15 cellular contexts compared by ENCODE assay signal in genomic region chr1:86227026-86227425, GRCh38.
"Had no signal": no experiment of that assay in that cellular context is flagged by ENCODE, and none has a peak within 500 bp of the region (broad histone marks: within the 10 kb centered on the region; RNA-seq: fewer than 3 reads in every experiment).

No MANE protein-coding gene starts in this region.

- ATAC-seq: activated CD4-positive, CD25-positive, alpha-beta regulatory T cell treated with anti-CD3 and anti-CD28 coated beads, Interleukin-2, amount 50 U/mL, for 24 hours; body of pancreas; left lobe of liver; naive thymus-derived CD8-positive, alpha-beta T cell; stimulated activated naive B cell treated with anti-CD40 and anti-IgM and Interleukin-4, amounts not matched to agents 10 μg/mL and 1 μg/mL and 100 μg/mL, for 72 hours; upper lobe of right lung had no signal

- H3K27ac Mint-ChIP-seq: activated naive CD4-positive, alpha-beta T cell treated with anti-CD3 and anti-CD28 coated beads for 36 hours; activated T-helper 2 cell treated with anti-CD3 and anti-CD28 coated beads, Interferon-gamma antibody, Interleukin-2, Interleukin-4, amounts not matched to agents 10 μg/mL and 5 μg/mL and 100 μg/mL, durations not matched to agents 14 hours and 24 hours and 36 hours; naive thymus-derived CD8-positive, alpha-beta T cell; stimulated activated naive B cell treated with anti-CD40 and anti-IgM and Interleukin-4, amounts not matched to agents 10 μg/mL and 1 μg/mL and 100 μg/mL, for 72 hours had no signal

- H3K27ac ChIP-seq: body of pancreas, colonic mucosa, suprapubic skin, upper lobe of right lung had no signal

- H3K4me1 Mint-ChIP-seq: naive thymus-derived CD8-positive, alpha-beta T cell had no signal

- DNase-seq: activated naive CD4-positive, alpha-beta T cell treated with anti-CD3 and anti-CD28 coated beads for 36 hours; body of pancreas; central memory CD4-positive, alpha-beta T cell; colonic mucosa; naive thymus-derived CD8-positive, alpha-beta T cell; posterior cingulate gyrus; retina; stimulated activated CD4-positive, alpha-beta T cell treated with anti-CD3 and anti-CD28 coated beads, Interleukin-15, amount 100 ng/mL, for 24 hours; stimulated activated CD4-positive, alpha-beta T cell treated with anti-CD3 and anti-CD28 coated beads, Interleukin-4, amount 100 ng/mL, for 1 hour; stimulated activated naive B cell treated with anti-CD40 and anti-IgM and Interleukin-4, amounts not matched to agents 10 μg/mL and 1 μg/mL and 100 μg/mL, for 72 hours; upper lobe of right lung had no signal

- H3K36me3 Mint-ChIP-seq: naive thymus-derived CD8-positive, alpha-beta T cell; stimulated activated naive B cell treated with anti-CD40 and anti-IgM and Interleukin-4, amounts not matched to agents 10 μg/mL and 1 μg/mL and 100 μg/mL, for 72 hours had no signal

- H3K4me3 Mint-ChIP-seq: activated naive CD4-positive, alpha-beta T cell treated with anti-CD3 and anti-CD28 coated beads for 36 hours; naive thymus-derived CD8-positive, alpha-beta T cell; stimulated activated naive B cell treated with anti-CD40 and anti-IgM and Interleukin-4, amounts not matched to agents 10 μg/mL and 1 μg/mL and 100 μg/mL, for 72 hours had no signal

- H3K9me3 Mint-ChIP-seq: activated naive CD4-positive, alpha-beta T cell treated with anti-CD3 and anti-CD28 coated beads for 36 hours; activated T-helper 2 cell treated with anti-CD3 and anti-CD28 coated beads, Interferon-gamma antibody, Interleukin-2, Interleukin-4, amounts not matched to agents 10 μg/mL and 5 μg/mL and 100 μg/mL, durations not matched to agents 14 hours and 24 hours and 36 hours; naive thymus-derived CD8-positive, alpha-beta T cell; stimulated activated naive B cell treated with anti-CD40 and anti-IgM and Interleukin-4, amounts not matched to agents 10 μg/mL and 1 μg/mL and 100 μg/mL, for 72 hours had no signal

- H3K9me3 ChIP-seq: body of pancreas, colonic mucosa, suprapubic skin, upper lobe of right lung had no signal

- H3K27me3 ChIP-seq: body of pancreas, colonic mucosa, suprapubic skin, upper lobe of right lung had no signal

- H3K36me3 ChIP-seq: colonic mucosa, suprapubic skin, upper lobe of right lung had no signal

- H3K4me3 ChIP-seq: body of pancreas, colonic mucosa, suprapubic skin, upper lobe of right lung had no signal

- H3K4me1 ChIP-seq: body of pancreas, colonic mucosa, suprapubic skin, upper lobe of right lung had no signal
